ENCODE assay signal across 34 cellular contexts in the genomic region with DNA sequence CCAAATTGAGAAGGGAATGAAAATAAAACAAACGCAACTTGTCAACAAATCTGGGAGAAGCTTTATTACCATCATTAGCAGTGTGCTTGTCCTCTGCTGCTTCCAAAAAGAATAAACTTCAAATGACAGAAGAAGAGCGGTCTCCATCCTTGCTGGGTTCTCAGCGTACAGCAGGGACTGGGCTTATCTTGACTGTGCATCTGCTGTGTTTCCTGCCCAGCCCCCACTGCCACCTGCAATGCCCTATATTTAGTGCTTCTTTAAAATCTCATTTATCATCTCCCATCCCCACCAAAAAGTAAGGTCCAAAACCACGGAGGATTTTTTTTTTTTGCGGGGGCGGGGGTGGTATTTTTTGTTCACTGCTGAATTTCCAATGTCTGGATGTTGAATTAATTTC. TPM values are rescaled to one million over a fixed set of nuclear protein-coding genes. Genes with fewer than 3 reads are reported as not detected.
"Had no signal": no experiment of that assay in that cellular context is flagged by ENCODE, and none has a peak within 500 bp of the region (broad histone marks: within the 10 kb centered on the region; RNA-seq: fewer than 3 reads in every experiment).

No MANE protein-coding gene starts in this region.

- H3K27ac Mint-ChIP-seq: activated CD4-positive, alpha-beta T cell treated with anti-CD3 and anti-CD28 coated beads for 36 hours; activated CD8-positive, alpha-beta memory T cell treated with anti-CD3 and anti-CD28 coated beads, Interleukin-2, amount 10 ng/mL, durations not matched to agents 7 days and 5 days; activated CD8-positive, alpha-beta T cell treated with anti-CD3 and anti-CD28 coated beads, Interleukin-2, amount 10 ng/mL, durations not matched to agents 7 days and 5 days; activated naive CD8-positive, alpha-beta T cell; nephron; stimulated activated effector memory CD8-positive, alpha-beta T cell treated with anti-CD3 and anti-CD28 coated beads, Interleukin-12 subunit alpha, Interleukin-12 subunit beta, amount 100 ng/mL, for 72 hours; stimulated activated naive CD8-positive, alpha-beta T cell treated with anti-CD3 and anti-CD28 coated beads, Interleukin-15, Interleukin-2, amounts not matched to agents 100 ng/mL and 50 ng/mL, for 24 hours had no signal

- H3K4me1 Mint-ChIP-seq: activated CD4-positive, alpha-beta T cell treated with anti-CD3 and anti-CD28 coated beads for 36 hours; activated CD8-positive, alpha-beta memory T cell treated with anti-CD3 and anti-CD28 coated beads, Interleukin-2, amount 10 ng/mL, durations not matched to agents 7 days and 5 days; nephron; stimulated activated effector memory CD8-positive, alpha-beta T cell treated with anti-CD3 and anti-CD28 coated beads, Interleukin-12 subunit alpha, Interleukin-12 subunit beta, amount 100 ng/mL, for 72 hours had no signal

- H3K36me3 Mint-ChIP-seq: activated CD8-positive, alpha-beta memory T cell treated with anti-CD3 and anti-CD28 coated beads, Interleukin-2, amount 10 ng/mL, durations not matched to agents 7 days and 5 days; activated naive CD8-positive, alpha-beta T cell; stimulated activated effector memory CD8-positive, alpha-beta T cell treated with anti-CD3 and anti-CD28 coated beads, Interleukin-12 subunit alpha, Interleukin-12 subunit beta, amount 100 ng/mL, for 72 hours had no signal

- H3K27me3 Mint-ChIP-seq: activated CD8-positive, alpha-beta memory T cell treated with anti-CD3 and anti-CD28 coated beads, Interleukin-2, amount 10 ng/mL, durations not matched to agents 7 days and 5 days had no signal

- DNase-seq: activated CD4-positive, alpha-beta T cell treated with anti-CD3 and anti-CD28 coated beads for 36 hours; activated CD4-positive, CD25-positive, alpha-beta regulatory T cell; activated CD8-positive, alpha-beta memory T cell treated with anti-CD3 and anti-CD28 coated beads, Interleukin-2, amount 10 ng/mL, durations not matched to agents 7 days and 5 days; activated CD8-positive, alpha-beta T cell treated with anti-CD3 and anti-CD28 coated beads, Interleukin-2, amount 10 ng/mL, durations not matched to agents 7 days and 5 days; activated naive CD4-positive, alpha-beta T cell treated with Interleukin-2 at 50 U/mL for 16 hours; activated T-cell treated with anti-CD3 and anti-CD28 coated beads, Interleukin-2, amount 50 U/mL, for 48 hours; anterior cingulate cortex; cortex of kidney; foreskin keratinocyte; heart right ventricle; kidney glomerular epithelial cell; left lung; mesendoderm; stimulated activated CD4-positive, alpha-beta T cell treated with anti-CD3 and anti-CD28 coated beads, Interleukin-12 subunit alpha, Interleukin-12 subunit beta, amount 100 ng/mL, for 4 hours; stimulated activated CD4-positive, alpha-beta T cell treated with anti-CD3 and anti-CD28 coated beads, Interleukin-4, amount 100 ng/mL, for 24 hours; upper lobe of right lung had no signal

- H3K9me3 Mint-ChIP-seq: nephron; stimulated activated effector memory CD8-positive, alpha-beta T cell treated with anti-CD3 and anti-CD28 coated beads, Interleukin-12 subunit alpha, Interleukin-12 subunit beta, amount 100 ng/mL, for 72 hours; stimulated activated naive CD8-positive, alpha-beta T cell treated with anti-CD3 and anti-CD28 coated beads, Interleukin-15, Interleukin-2, amounts not matched to agents 100 ng/mL and 50 ng/mL, for 24 hours had no signal

- H3K4me3 ChIP-seq: heart right ventricle, left lung, lung, skin epidermis, upper lobe of right lung had no signal

- H3K36me3 ChIP-seq: heart right ventricle, left lung, neutrophil, upper lobe of right lung had no signal

- H3K4me3 Mint-ChIP-seq: activated CD4-positive, alpha-beta T cell treated with anti-CD3 and anti-CD28 coated beads for 36 hours; activated CD8-positive, alpha-beta memory T cell treated with anti-CD3 and anti-CD28 coated beads, Interleukin-2, amount 10 ng/mL, durations not matched to agents 7 days and 5 days; activated CD8-positive, alpha-beta T cell treated with anti-CD3 and anti-CD28 coated beads, Interleukin-2, amount 10 ng/mL, durations not matched to agents 7 days and 5 days; activated naive CD8-positive, alpha-beta T cell; nephron; stimulated activated effector memory CD8-positive, alpha-beta T cell treated with anti-CD3 and anti-CD28 coated beads, Interleukin-12 subunit alpha, Interleukin-12 subunit beta, amount 100 ng/mL, for 72 hours; stimulated activated naive CD8-positive, alpha-beta T cell treated with anti-CD3 and anti-CD28 coated beads, Interleukin-15, Interleukin-2, amounts not matched to agents 100 ng/mL and 50 ng/mL, for 24 hours had no signal

- H3K27ac ChIP-seq: foreskin keratinocyte, heart right ventricle, left lung, neutrophil, skin epidermis, upper lobe of right lung had no signal

- H3K9me3 ChIP-seq: heart right ventricle, left lung, neutrophil, upper lobe of right lung had no signal

- ATAC-seq: activated CD4-positive, alpha-beta T cell treated with anti-CD3 and anti-CD28 coated beads for 36 hours; activated CD8-positive, alpha-beta memory T cell treated with anti-CD3 and anti-CD28 coated beads, Interleukin-2, amount 10 ng/mL, durations not matched to agents 7 days and 5 days; activated CD8-positive, alpha-beta T cell treated with anti-CD3 and anti-CD28 coated beads, Interleukin-2, amount 10 ng/mL, durations not matched to agents 7 days and 5 days; esophagus mucosa; foreskin keratinocyte; heart right ventricle; left lung; sciatic nerve; stimulated activated effector memory CD8-positive, alpha-beta T cell treated with anti-CD3 and anti-CD28 coated beads, Interleukin-12 subunit alpha, Interleukin-12 subunit beta, amount 100 ng/mL, for 72 hours; upper lobe of right lung had no signal

- H3K27me3 ChIP-seq: foreskin keratinocyte had no signal

- H3K4me1 ChIP-seq: foreskin keratinocyte, heart right ventricle, left lung, upper lobe of right lung had no signal

RNA-seq across cellular contexts. Expression of a gene that starts 34.7 kb away (rescaled TPM):
- total RNA-seq: activated CD4-positive, alpha-beta T cell treated with anti-CD3 and anti-CD28 coated beads for 36 hours; activated CD8-positive, alpha-beta memory T cell treated with anti-CD3 and anti-CD28 coated beads, Interleukin-2, amount 10 ng/mL, durations not matched to agents 7 days and 5 days; activated CD8-positive, alpha-beta T cell treated with anti-CD3 and anti-CD28 coated beads, Interleukin-2, amount 10 ng/mL, durations not matched to agents 7 days and 5 days; bronchial epithelial cell; endothelial cell of umbilical vein; esophagus mucosa; foreskin keratinocyte; heart right ventricle; left lung; lung; mononuclear cell; osteocyte; posterior vena cava; renal cortical epithelial cell; sciatic nerve; T-helper 1 cell treated with Interleukin-12 subunit alpha and Interleukin-12 subunit beta and Interleukin-4 antibody, amounts not matched to agents 30 ng/mL and 1 ng/mL, for 36 hours; upper lobe of right lung had no signal
- polyA plus RNA-seq: adipose tissue, endothelial cell of umbilical vein, foreskin keratinocyte, heart right ventricle, lung, thymus had no signal

RNA-seq across cellular contexts. Expression of a gene that starts 57.2 kb away (rescaled TPM):
- total RNA-seq: activated CD4-positive, alpha-beta T cell treated with anti-CD3 and anti-CD28 coated beads for 36 hours; activated CD8-positive, alpha-beta memory T cell treated with anti-CD3 and anti-CD28 coated beads, Interleukin-2, amount 10 ng/mL, durations not matched to agents 7 days and 5 days; activated CD8-positive, alpha-beta T cell treated with anti-CD3 and anti-CD28 coated beads, Interleukin-2, amount 10 ng/mL, durations not matched to agents 7 days and 5 days; bronchial epithelial cell; endothelial cell of umbilical vein; left lung; mononuclear cell; osteocyte; renal cortical epithelial cell; T-helper 1 cell treated with Interleukin-12 subunit alpha and Interleukin-12 subunit beta and Interleukin-4 antibody, amounts not matched to agents 30 ng/mL and 1 ng/mL, for 36 hours had no signal
- polyA plus RNA-seq: endothelial cell of umbilical vein had no signal
